In genomic region chr1:172843444-172843843, GRCh38 we compare ENCODE assay signal across 25 cellular contexts.
"Had no signal": no experiment of that assay in that cellular context is flagged by ENCODE, and none has a peak within 500 bp of the region (broad histone marks: within the 10 kb centered on the region; RNA-seq: fewer than 3 reads in every experiment).

No MANE protein-coding gene starts in this region.

- H3K9me3 Mint-ChIP-seq: dendritic cell treated with granulocyte-macrophage colony-stimulating factor and Interleukin-4, amounts not matched to agents 40 ng/mL and 50 ng/mL, for 4 days; nephron progenitor cell; stimulated activated effector memory CD8-positive, alpha-beta T cell treated with anti-CD3 and anti-CD28 coated beads, Interleukin-12 subunit alpha, Interleukin-12 subunit beta, amount 100 ng/mL, for 72 hours had no signal

- FAIRE-seq: endometrium, frontal cortex, keratinocyte had no signal

- ATAC-seq: left ventricle myocardium superior; lower lobe of right lung; naive thymus-derived CD4-positive, alpha-beta T cell; psoas muscle; right cardiac atrium; stimulated activated effector memory CD8-positive, alpha-beta T cell treated with anti-CD3 and anti-CD28 coated beads, Interleukin-12 subunit alpha, Interleukin-12 subunit beta, amount 100 ng/mL, for 72 hours had no signal

- H3K27ac Mint-ChIP-seq: dendritic cell treated with granulocyte-macrophage colony-stimulating factor and Interleukin-4, amounts not matched to agents 40 ng/mL and 50 ng/mL, for 4 days; nephron progenitor cell; stimulated activated effector memory CD8-positive, alpha-beta T cell treated with anti-CD3 and anti-CD28 coated beads, Interleukin-12 subunit alpha, Interleukin-12 subunit beta, amount 100 ng/mL, for 72 hours had no signal

- H3K27me3 ChIP-seq: colonic mucosa, ovary, sigmoid colon, stomach, thyroid gland had no signal

- DNase-seq: colonic mucosa; effector memory CD4-positive, alpha-beta T cell; hypothalamus; left ventricle myocardium superior; lower lobe of right lung; midbrain; naive thymus-derived CD4-positive, alpha-beta T cell; nephron progenitor cell; occipital lobe; ovary; posterior cingulate gyrus; psoas muscle; right cardiac atrium; sigmoid colon; stimulated activated CD4-positive, alpha-beta T cell treated with anti-CD3 and anti-CD28 coated beads, Interleukin-2, amount 100 ng/mL, for 24 hours; stimulated activated CD4-positive, alpha-beta T cell treated with anti-CD3 and anti-CD28 coated beads, Interleukin-4, amount 100 ng/mL, for 24 hours; stimulated activated naive CD4-positive, alpha-beta T cell treated with Interleukin-2 at 50 U/mL for 16 hours; stomach; thyroid gland; trophoblast cell had no signal

- H3K4me1 ChIP-seq: colonic mucosa, lower lobe of right lung, psoas muscle, thyroid gland had no signal

- H3K4me3 ChIP-seq: colonic mucosa, lower lobe of right lung, ovary, psoas muscle, sigmoid colon, stomach, thyroid gland had no signal

- H3K4me3 Mint-ChIP-seq: dendritic cell treated with granulocyte-macrophage colony-stimulating factor and Interleukin-4, amounts not matched to agents 40 ng/mL and 50 ng/mL, for 4 days; naive thymus-derived CD4-positive, alpha-beta T cell; nephron progenitor cell; stimulated activated effector memory CD8-positive, alpha-beta T cell treated with anti-CD3 and anti-CD28 coated beads, Interleukin-12 subunit alpha, Interleukin-12 subunit beta, amount 100 ng/mL, for 72 hours had no signal

- H3K36me3 Mint-ChIP-seq: stimulated activated effector memory CD8-positive, alpha-beta T cell treated with anti-CD3 and anti-CD28 coated beads, Interleukin-12 subunit alpha, Interleukin-12 subunit beta, amount 100 ng/mL, for 72 hours had no signal

- H3K27ac ChIP-seq: colonic mucosa, lower lobe of right lung, ovary, psoas muscle, sigmoid colon, thyroid gland had no signal

- H3K9me3 ChIP-seq: colonic mucosa, lower lobe of right lung, ovary, psoas muscle, sigmoid colon, stomach, thyroid gland had no signal

- H3K36me3 ChIP-seq: colonic mucosa, lower lobe of right lung, ovary, sigmoid colon, stomach, thyroid gland had no signal
